ENCODE assay signal across 10 cellular contexts in the genomic region with DNA sequence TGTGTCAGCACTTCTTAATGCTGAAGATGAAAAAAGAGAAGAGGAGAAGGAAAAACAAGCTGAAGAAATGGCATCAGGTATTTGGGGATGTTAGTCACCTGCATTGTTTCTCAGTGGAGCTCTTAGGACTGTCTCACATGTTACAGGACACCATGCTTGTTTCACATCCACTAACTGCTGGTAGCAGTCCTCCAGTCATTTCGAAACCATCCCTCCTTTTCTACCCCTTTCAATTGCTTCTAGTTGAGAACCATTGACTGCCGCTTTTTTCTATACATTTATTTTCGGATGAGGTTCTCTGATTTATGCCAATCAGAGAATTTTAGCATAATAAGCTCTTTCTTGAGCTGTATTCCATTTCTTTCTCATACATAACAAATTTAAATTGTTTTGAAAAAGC. TPM values are rescaled to one million over a fixed set of nuclear protein-coding genes. Genes with fewer than 3 reads are reported as not detected.
DNase-seq lines count a peak whose midpoint lies in the region; ATAC-seq, FAIRE-seq and TF ChIP-seq lines count a peak whose summit lies in the region.
"Had no signal": no experiment of that assay in that cellular context is flagged by ENCODE, and none has a peak within 500 bp of the region (broad histone marks: within the 10 kb centered on the region; RNA-seq: fewer than 3 reads in every experiment).

No MANE protein-coding gene starts in this region.

- H3K9me3 ChIP-seq in CD4-positive, alpha-beta T cell (ENCODE audit: control insufficient read depth, low read length), result no peaks in the 10 kb centered on the region
- no peaks in the 10 kb centered on the region for H3K9me3 ChIP-seq in vagina
- H3K9me3 ChIP-seq: thoracic aorta had no signal

- no peaks in the 10 kb centered on the region for H3K9me3 Mint-ChIP-seq in CD4-positive, alpha-beta T cell
- H3K9me3 Mint-ChIP-seq in naive thymus-derived CD8-positive, alpha-beta T cell, result peaks cover 0 to 2% (median 0%) of the 10 kb centered on the region in 9 donors

- FAIRE-seq in HTR-8/SVneo (lab: Jason Lieb, UNC), result peak; percentile 20

- no peaks in the 10 kb centered on the region for H3K4me1 ChIP-seq in vagina

- peaks cover 31% of the 10 kb centered on the region for H3K4me1 Mint-ChIP-seq in CD4-positive, alpha-beta T cell (ENCODE audit: low read depth)
- H3K4me1 Mint-ChIP-seq in naive thymus-derived CD8-positive, alpha-beta T cell, result peaks cover 14 to 40% (median 33%) of the 10 kb centered on the region in 4 donors

- no peak for TF ChIP-seq CTCF in CD4-positive, alpha-beta T cell (IDR thresholded peaks at IDR 0.05)
- no peak for TF ChIP-seq CTCF in vagina (IDR thresholded peaks at IDR 0.05)

- CTCF ChIA-PET in CD4-positive, alpha-beta T cell (lab: Charles Lee), result interaction anchor here (3.0 kb wide), 1 partner anchor 26 kb away, joined by 17 read pairs; no protein-coding TSS in a partner anchor

- peaks cover 0 to 43% of the 10 kb centered on the region in 2 donors for H3K36me3 ChIP-seq in vagina

- no peak for TF ChIP-seq POLR2A in vagina (IDR thresholded peaks at IDR 0.05)

- H3K36me3 Mint-ChIP-seq in CD4-positive, alpha-beta T cell (ENCODE audit: low read depth), result peaks cover 59% of the 10 kb centered on the region
- H3K36me3 Mint-ChIP-seq in naive thymus-derived CD8-positive, alpha-beta T cell, result peaks cover 10 to 52% (median 26%) of the 10 kb centered on the region in 3 donors

- DNase-seq in CD4-positive, alpha-beta T cell, result no peak
- DNase-seq in HTR-8/SVneo (ENCODE audit: insufficient read length, low spot score) (no peak), left lobe of liver (ENCODE audit: low spot score) (no peak), retina (no peak), vagina (ENCODE audit: extremely low spot score in 2 of 2) (no peak)
- DNase-seq in naive thymus-derived CD8-positive, alpha-beta T cell, result no peak
- DNase-seq: NCI-H146 had no signal

- intact Hi-C loops in CD4-positive, alpha-beta T cell (cut with DNase I, micrococcal nuclease), result loop anchor here (5.0 to 10.0 kb wide), 3 partner anchors 84 to 576 kb away; a partner anchor contains a TSS
- intact Hi-C loops in vagina (cut with DNase I), result no loop called here

- peak overlapping the region; percentile 62 for H3K27ac Mint-ChIP-seq in CD4-positive, alpha-beta T cell
- peak overlapping the region in 5 of 10 donors; percentile 20 to 56 (median 49) for H3K27ac Mint-ChIP-seq in naive thymus-derived CD8-positive, alpha-beta T cell

- no peaks in the 10 kb centered on the region for H3K27me3 ChIP-seq in CD4-positive, alpha-beta T cell (ENCODE audit: control insufficient read depth, insufficient read depth, low read length)
- no peaks in the 10 kb centered on the region for H3K27me3 ChIP-seq in vagina

- no peak for ATAC-seq in CD4-positive, alpha-beta T cell (ENCODE audit: poor library complexity)
- ATAC-seq in GM19025 (IDR thresholded peaks at IDR 0.05; ENCODE audit: low read depth, unreplicated experiment) (peak; percentile 100), HG02763 (IDR thresholded peaks at IDR 0.05; ENCODE audit: unreplicated experiment) (peak; percentile 99), left lobe of liver (no peak)
- no peak for ATAC-seq in naive thymus-derived CD8-positive, alpha-beta T cell

- POLR2A ChIA-PET in CD4-positive, alpha-beta T cell (lab: Charles Lee), result interaction anchor here (1.4 to 1.6 kb wide), 2 partner anchors 83 to 128 kb away, joined by 5 to 6 read pairs; no protein-coding TSS in a partner anchor
- POLR2A ChIA-PET in naive thymus-derived CD8-positive, alpha-beta T cell (lab: Charles Lee), result interaction anchor here (1.0 kb wide), 1 partner anchor 22 kb away, joined by 3 read pairs; no protein-coding TSS in a partner anchor

- H3K27ac ChIP-seq in CD4-positive, alpha-beta T cell (ENCODE audit: low read depth, low read length), result no peak overlapping the region
- no peak overlapping the region for H3K27ac ChIP-seq in vagina
- H3K27ac ChIP-seq: thoracic aorta had no signal

- no peak overlapping the region for H3K4me3 Mint-ChIP-seq in CD4-positive, alpha-beta T cell
- no peak overlapping the region for H3K4me3 Mint-ChIP-seq in naive thymus-derived CD8-positive, alpha-beta T cell

- H3K4me3 ChIP-seq in vagina, result no peak overlapping the region
- H3K4me3 ChIP-seq: thoracic aorta had no signal

- H3K27me3 Mint-ChIP-seq in CD4-positive, alpha-beta T cell, result no peaks in the 10 kb centered on the region
- H3K27me3 Mint-ChIP-seq in naive thymus-derived CD8-positive, alpha-beta T cell, result no peaks in the 10 kb centered on the region

RNA-seq across cellular contexts. Expression of a gene that starts 21.5 kb away (rescaled TPM):
- 100 to 1,000 TPM; 107 to 109 TPM for total RNA-seq in CD4-positive, alpha-beta T cell
- total RNA-seq in left lobe of liver, result 20.8 TPM
- total RNA-seq in naive thymus-derived CD8-positive, alpha-beta T cell, result 10 to 100 TPM; 56.4 to 56.9 TPM
- 10 to 100 TPM; 29.6 to 41.9 (median 32.2) TPM for polyA plus RNA-seq in naive thymus-derived CD8-positive, alpha-beta T cell
- total RNA-seq in vagina, result 52.1 TPM

RNA-seq across cellular contexts. Expression of a gene that starts 51.2 kb away (rescaled TPM):
- 100 to 1,000 TPM; 115 to 124 TPM for total RNA-seq in CD4-positive, alpha-beta T cell
- total RNA-seq in left lobe of liver, result 2.1 TPM
- total RNA-seq in naive thymus-derived CD8-positive, alpha-beta T cell, result 10 to 100 TPM; 94.8 to 97.7 TPM
- polyA plus RNA-seq in naive thymus-derived CD8-positive, alpha-beta T cell, result 10 to 100 TPM; 16.7 to 22.9 (median 19.1) TPM
- 7.1 TPM for total RNA-seq in vagina

Comparison
In these comparisons a context has a peak if more than half of its experiments do, and no peak if none do; other contexts are left out.
1. ATAC-seq: peak in GM19025 (single experiment) and HG02763 (single experiment); none in CD4-positive, alpha-beta T cell (single experiment), left lobe of liver (single experiment) and naive thymus-derived CD8-positive, alpha-beta T cell (0 of 2).
2. RNA of a gene that starts 51.2 kb away (total RNA-seq): 115 to 124 TPM in CD4-positive, alpha-beta T cell and 94.8 to 97.7 TPM in naive thymus-derived CD8-positive, alpha-beta T cell; 7.1 TPM in vagina (single experiment) and 2.1 TPM in left lobe of liver (single experiment); every median in the first group is over 10 times any median in the second.